Comparison of ENCODE assay signal across 10 cellular contexts in the genomic region with DNA sequence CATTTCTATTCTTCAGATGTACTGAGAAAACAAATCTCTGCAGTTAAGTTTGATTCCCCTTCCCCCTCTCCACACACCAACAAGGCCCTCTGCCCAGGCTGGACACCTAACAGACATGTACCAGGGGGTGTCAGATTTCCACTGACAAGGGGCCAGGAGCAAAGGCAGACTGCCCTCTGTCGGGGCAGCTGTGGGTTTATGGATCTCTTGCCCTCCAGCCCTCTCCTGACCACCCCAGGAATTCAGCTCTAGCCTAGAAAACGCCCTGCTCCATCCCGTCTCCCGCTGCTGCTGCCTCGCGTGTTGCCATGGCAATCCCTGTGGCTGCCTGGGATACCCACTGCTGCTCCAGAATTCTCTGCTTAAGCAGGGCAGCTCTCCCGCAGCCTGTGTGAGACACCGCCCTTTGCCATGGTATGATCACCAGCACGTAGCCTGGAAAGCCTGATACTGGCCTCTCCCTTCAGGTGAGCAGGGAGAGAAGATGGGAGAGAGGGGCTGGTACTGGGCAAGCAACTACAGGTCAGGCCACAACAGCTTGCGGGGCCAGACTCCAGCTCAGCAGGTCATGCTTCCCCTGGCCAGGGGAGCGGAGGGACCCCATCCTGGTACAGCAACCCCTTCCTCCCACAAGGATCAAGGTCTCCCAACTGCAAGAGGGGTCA. TPM values are rescaled to one million over a fixed set of nuclear protein-coding genes. Genes with fewer than 3 reads are reported as not detected.
DNase-seq lines count a peak whose midpoint lies in the region; ATAC-seq and TF ChIP-seq lines count a peak whose summit lies in the region.
"Had no signal": no experiment of that assay in that cellular context is flagged by ENCODE, and none has a peak within 500 bp of the region (broad histone marks: within the 10 kb centered on the region; RNA-seq: fewer than 3 reads in every experiment).

No MANE protein-coding gene starts in this region.

- no peaks in the 10 kb centered on the region for H3K9me3 ChIP-seq in lower lobe of right lung
- H3K9me3 ChIP-seq: HAP-1 had no signal

- intact Hi-C loops in dorsolateral prefrontal cortex (cut with DNase I) (no loop called here), lower lobe of right lung (cut with DNase I) (no loop called here)

- H3K27me3 ChIP-seq in dorsolateral prefrontal cortex, result no peaks in the 10 kb centered on the region
- H3K27me3 ChIP-seq in lower lobe of right lung (ENCODE audit: low read depth), result peaks cover 14% of the 10 kb centered on the region

- peak overlapping the region in 9 of 59 donors; percentile 0 to 39 (median 3) for H3K4me3 ChIP-seq in dorsolateral prefrontal cortex
- no peak overlapping the region for H3K4me3 ChIP-seq in lower lobe of right lung
- H3K4me3 ChIP-seq: HAP-1 had no signal

- TF ChIP-seq CTCF in dorsolateral prefrontal cortex (IDR thresholded peaks at IDR 0.05 in 54 of 56, conservative IDR thresholded peaks at IDR 0.05 in 2 of 56; ENCODE audit: low read depth in 1 of 56, partially characterized antibody in 56 of 56) (peak in 3 of 56 donors; percentile 4 to 23 (median 8)), omental fat pad (IDR thresholded peaks at IDR 0.05) (no peak), lower lobe of right lung (IDR thresholded peaks at IDR 0.05) (no peak)

- H3K4me1 ChIP-seq in lower lobe of right lung, result no peaks in the 10 kb centered on the region
- H3K4me1 ChIP-seq: HAP-1 had no signal

- peak overlapping the region in 58 of 59 donors; percentile 23 to 98 (median 88) for H3K27ac ChIP-seq in dorsolateral prefrontal cortex
- H3K27ac ChIP-seq in lower lobe of right lung, result no peak overlapping the region

- H3K36me3 ChIP-seq in lower lobe of right lung, result no peaks in the 10 kb centered on the region
- H3K36me3 ChIP-seq: HAP-1 had no signal

- ATAC-seq in omental fat pad (ENCODE audit: low FRiP score), result no peak
- ATAC-seq in lower lobe of right lung, result no peak

- DNase-seq in C1 segment of cervical spinal cord (lab: John Stamatoyannopoulos, UW) (peak in 9 of 14 donors; percentile 16 to 80 (median 53)), NCI-H2227 (lab: John Stamatoyannopoulos, UW; ENCODE audit: unreplicated experiment) (peak; percentile 75), dorsolateral prefrontal cortex (peak in 9 of 10 donors; percentile 54 to 87 (median 83)), medulla oblongata (ENCODE audit: extremely low spot score) (peak; percentile 53), GDM1 (lab: John Stamatoyannopoulos, UW) (no peak), omental fat pad (ENCODE audit: low spot score) (no peak), lower lobe of right lung (no peak), NCI-H187 (lab: John Stamatoyannopoulos, UW) (no peak)
- DNase-seq: activated CD4-positive, alpha-beta T cell treated with anti-CD3 and anti-CD28 coated beads, Interleukin-2, amount 10 ng/mL, durations not matched to agents 24 days and 14 days had no signal

RNA-seq across cellular contexts. Expression of a gene that starts 41.6 kb away (rescaled TPM):
- 10 to 100 TPM in 113 of 120 experiments, 1 to 10 TPM in 7; 7.8 to 19.6 (median 12.4) TPM for total RNA-seq in dorsolateral prefrontal cortex
- 10 to 100 TPM in 3 of 4 donors, 1 to 10 TPM in 1; 9.7 to 18.8 (median 12.0) TPM for total RNA-seq in omental fat pad
- total RNA-seq in lower lobe of right lung, result 15.8 TPM

RNA-seq across cellular contexts. Expression of a gene that starts 56.6 kb away (rescaled TPM):
- total RNA-seq in dorsolateral prefrontal cortex, result 10 to 100 TPM; 31.6 to 66.9 (median 46.6) TPM
- total RNA-seq in omental fat pad, result 10 to 100 TPM; 23.5 to 83.9 (median 54.6) TPM
- 35.4 TPM for total RNA-seq in lower lobe of right lung

Comparison
In these comparisons a context has a peak if more than half of its experiments do, and no peak if none do; other contexts are left out.
1. DNase-seq: peak in C1 segment of cervical spinal cord (9 of 14), NCI-H2227 (single experiment), dorsolateral prefrontal cortex (9 of 10) and medulla oblongata (single experiment); none in GDM1 (single experiment), omental fat pad (single experiment), lower lobe of right lung (single experiment) and NCI-H187 (0 of 2).